17 cellular contexts compared by ENCODE assay signal in the genomic region with DNA sequence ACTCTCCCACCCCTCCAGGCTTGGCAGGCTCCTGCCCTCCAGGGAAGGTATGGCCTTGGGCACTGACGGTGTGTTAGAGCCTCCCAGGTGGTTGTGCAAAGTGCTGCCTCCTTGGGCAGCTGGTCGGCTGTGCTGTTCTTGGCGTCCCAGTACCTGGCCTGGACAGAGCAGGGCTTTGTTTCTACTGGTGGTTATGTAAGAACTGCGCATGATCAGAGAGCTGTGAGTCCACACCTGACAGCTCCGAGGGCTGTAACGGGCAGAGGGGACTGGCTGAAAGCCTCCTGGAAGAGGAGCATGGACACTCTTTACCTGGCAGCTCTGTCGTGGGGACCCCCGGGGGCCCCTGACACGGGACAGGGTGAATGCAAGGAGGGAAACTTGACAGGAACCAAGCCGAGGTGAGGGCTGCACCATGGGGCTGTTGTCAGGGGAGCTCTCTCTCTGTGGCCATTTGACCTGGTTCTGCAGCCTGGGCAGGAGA. TPM values are rescaled to one million over a fixed set of nuclear protein-coding genes. Genes with fewer than 3 reads are reported as not detected.
"Had no signal": no experiment of that assay in that cellular context is flagged by ENCODE, and none has a peak within 500 bp of the region (broad histone marks: within the 10 kb centered on the region; RNA-seq: fewer than 3 reads in every experiment).

No MANE protein-coding gene starts in this region.

- H3K4me3 ChIP-seq: thoracic aorta had no signal

- H3K9me3 ChIP-seq: SK-N-SH, thoracic aorta had no signal

- H3K27ac Mint-ChIP-seq: activated naive CD4-positive, alpha-beta T cell treated with anti-CD3 and anti-CD28 coated beads for 36 hours; activated T-helper 17 cell treated with anti-CD3 and anti-CD28 coated beads, Interleukin-2, amount 50 U/mL, for 72 hours; natural killer cell treated with Interleukin-12 subunit alpha and Interleukin-12 subunit beta and Interleukin-15 and Interleukin-18, amount 100 ng/mL, for 72 hours; stimulated activated naive CD8-positive, alpha-beta T cell treated with anti-CD3 and anti-CD28 coated beads, Interleukin-15, amount 100 ng/mL, for 72 hours; WTC11 had no signal

- ATAC-seq: activated T-helper 17 cell treated with anti-CD3 and anti-CD28 coated beads, Interleukin-2, amount 50 U/mL, for 72 hours; natural killer cell treated with Interleukin-12 subunit alpha and Interleukin-12 subunit beta and Interleukin-15 and Interleukin-18, amount 100 ng/mL, for 72 hours; stimulated activated naive CD8-positive, alpha-beta T cell treated with anti-CD3 and anti-CD28 coated beads, Interleukin-15, amount 100 ng/mL, for 72 hours; WTC11 had no signal

- H3K4me3 Mint-ChIP-seq: activated naive CD4-positive, alpha-beta T cell treated with anti-CD3 and anti-CD28 coated beads for 36 hours; activated T-helper 17 cell treated with anti-CD3 and anti-CD28 coated beads, Interleukin-2, amount 50 U/mL, for 72 hours; natural killer cell treated with Interleukin-12 subunit alpha and Interleukin-12 subunit beta and Interleukin-15 and Interleukin-18, amount 100 ng/mL, for 72 hours; stimulated activated naive CD8-positive, alpha-beta T cell treated with anti-CD3 and anti-CD28 coated beads, Interleukin-15, amount 100 ng/mL, for 72 hours; WTC11 had no signal

- H3K27ac ChIP-seq: epithelial cell of prostate, thoracic aorta had no signal

- DNase-seq: activated CD4-positive, alpha-beta T cell treated with anti-CD3 and anti-CD28 coated beads, Interleukin-2, amount 50 U/mL, for 1 hour; activated naive CD4-positive, alpha-beta T cell treated with anti-CD3 and anti-CD28 coated beads for 36 hours; activated T-cell treated with anti-CD3 and anti-CD28 coated beads for 4 hours; cortex of kidney; effector memory CD4-positive, alpha-beta T cell; SK-N-SH; stimulated activated CD4-positive, alpha-beta T cell treated with anti-CD3 and anti-CD28 coated beads, Interleukin-4, amount 100 ng/mL, for 4 hours; stimulated activated naive CD8-positive, alpha-beta T cell treated with anti-CD3 and anti-CD28 coated beads, Interleukin-15, amount 100 ng/mL, for 72 hours; T-helper 1 cell had no signal

- H3K36me3 Mint-ChIP-seq: natural killer cell treated with Interleukin-12 subunit alpha and Interleukin-12 subunit beta and Interleukin-15 and Interleukin-18, amount 100 ng/mL, for 72 hours; WTC11 had no signal

- H3K36me3 ChIP-seq: thoracic aorta had no signal

- H3K9me3 Mint-ChIP-seq: activated naive CD4-positive, alpha-beta T cell treated with anti-CD3 and anti-CD28 coated beads for 36 hours; activated T-helper 17 cell treated with anti-CD3 and anti-CD28 coated beads, Interleukin-2, amount 50 U/mL, for 72 hours; natural killer cell treated with Interleukin-12 subunit alpha and Interleukin-12 subunit beta and Interleukin-15 and Interleukin-18, amount 100 ng/mL, for 72 hours; stimulated activated naive CD8-positive, alpha-beta T cell treated with anti-CD3 and anti-CD28 coated beads, Interleukin-15, amount 100 ng/mL, for 72 hours; WTC11 had no signal

RNA-seq across cellular contexts. Expression of a gene that starts 3.1 kb away (rescaled TPM):
- total RNA-seq: activated naive CD4-positive, alpha-beta T cell treated with anti-CD3 and anti-CD28 coated beads for 36 hours; activated T-helper 17 cell treated with anti-CD3 and anti-CD28 coated beads, Interleukin-2, amount 50 U/mL, for 72 hours; glomerular endothelial cell; lung microvascular endothelial cell; natural killer cell treated with Interleukin-12 subunit alpha and Interleukin-12 subunit beta and Interleukin-15 and Interleukin-18, amount 100 ng/mL, for 72 hours; osteocyte had no signal
